ENCODE assay signal across 9 cellular contexts in the genomic region with DNA sequence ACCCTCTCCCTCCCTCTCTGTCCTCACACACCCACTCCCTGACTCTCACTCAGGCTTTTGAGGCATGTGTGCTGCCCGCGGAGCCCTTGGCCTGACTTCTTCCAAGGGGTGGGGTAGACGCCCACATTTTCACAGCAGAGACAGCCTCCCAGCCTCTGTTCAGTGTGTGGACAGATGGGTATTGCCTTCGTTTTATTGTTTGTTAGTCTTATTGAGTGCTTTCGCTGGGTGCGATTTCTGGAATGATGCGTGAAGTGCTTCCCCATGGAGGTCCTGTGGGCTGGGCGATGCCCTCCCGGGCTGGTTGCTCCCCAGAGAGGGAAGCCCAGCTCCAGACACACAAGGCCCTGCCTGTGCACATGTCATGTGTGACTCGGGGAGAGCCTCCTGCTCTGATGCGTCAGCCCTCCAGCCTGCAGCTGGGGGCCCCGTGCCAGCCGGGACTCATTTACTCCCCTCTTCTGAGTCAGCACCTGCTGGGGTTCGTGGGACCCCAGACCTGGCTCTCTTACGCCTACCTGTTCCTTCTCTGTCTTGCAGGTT. TPM values are rescaled to one million over a fixed set of nuclear protein-coding genes. Genes with fewer than 3 reads are reported as not detected.
DNase-seq lines count a peak whose midpoint lies in the region; ATAC-seq and TF ChIP-seq lines count a peak whose summit lies in the region.
"Had no signal": no experiment of that assay in that cellular context is flagged by ENCODE, and none has a peak within 500 bp of the region (broad histone marks: within the 10 kb centered on the region; RNA-seq: fewer than 3 reads in every experiment).

No MANE protein-coding gene starts in this region.

- CTCF ChIA-PET in HEK293 (lab: Yijun Ruan, JAX), result no interaction called here

- H3K36me3 ChIP-seq in HEK293 (ENCODE audit: control insufficient read depth in 2 of 2, insufficient read depth in 1 of 2, low read length in 2 of 2), result peaks cover 0 to 36% of the 10 kb centered on the region in 2 experiments; a peak in 2 of 3 replicates

- peaks cover 42% of the 10 kb centered on the region for H3K36me3 Mint-ChIP-seq in activated T-cell treated with anti-CD3 and anti-CD28 coated beads, Interleukin-2, amount 50 U/mL, for 24 hours (ENCODE audit: low read depth)
- peaks cover 18 to 38% of the 10 kb centered on the region in 2 donors for H3K36me3 Mint-ChIP-seq in stimulated activated naive B cell treated with anti-CD40 and anti-IgM and Interleukin-4, amounts not matched to agents 10 μg/mL and 1 μg/mL and 100 μg/mL, for 72 hours

- no peak overlapping the region for H3K27ac ChIP-seq in HEK293 (ENCODE audit: extremely low read depth, low read depth, low read length)
- H3K27ac ChIP-seq: SJSA1 had no signal

- no peaks in the 10 kb centered on the region for H3K9me3 Mint-ChIP-seq in activated T-cell treated with anti-CD3 and anti-CD28 coated beads, Interleukin-2, amount 50 U/mL, for 24 hours
- H3K9me3 Mint-ChIP-seq in stimulated activated naive B cell treated with anti-CD40 and anti-IgM and Interleukin-4, amounts not matched to agents 10 μg/mL and 1 μg/mL and 100 μg/mL, for 72 hours, result no peaks in the 10 kb centered on the region

- H3K27me3 Mint-ChIP-seq in activated T-cell treated with anti-CD3 and anti-CD28 coated beads, Interleukin-2, amount 50 U/mL, for 24 hours, result no peaks in the 10 kb centered on the region
- H3K27me3 Mint-ChIP-seq in stimulated activated naive B cell treated with anti-CD40 and anti-IgM and Interleukin-4, amounts not matched to agents 10 μg/mL and 1 μg/mL and 100 μg/mL, for 72 hours, result no peaks in the 10 kb centered on the region

- H3K4me3 ChIP-seq in HEK293 (ENCODE audit: low read depth, low read length) (no peak overlapping the region), fibroblast of the aortic adventitia (ENCODE audit: low read depth, low read length) (no peak overlapping the region)
- H3K4me3 ChIP-seq: SJSA1 had no signal

- H3K4me1 ChIP-seq in HEK293 (ENCODE audit: control insufficient read depth, insufficient read depth, low read length), result peaks cover 6% of the 10 kb centered on the region; the same call in 1 of the 2 replicates

- POLR2A ChIA-PET in HEK293 (lab: Yijun Ruan, JAX), result interaction anchor here (1.0 kb wide), 1 partner anchor 9 kb away, joined by 3 read pairs; no protein-coding TSS in a partner anchor

- H3K4me3 Mint-ChIP-seq in activated T-cell treated with anti-CD3 and anti-CD28 coated beads, Interleukin-2, amount 50 U/mL, for 24 hours, result peak overlapping the region; percentile 55
- H3K4me3 Mint-ChIP-seq in stimulated activated naive B cell treated with anti-CD40 and anti-IgM and Interleukin-4, amounts not matched to agents 10 μg/mL and 1 μg/mL and 100 μg/mL, for 72 hours, result no peak overlapping the region

- H3K27ac Mint-ChIP-seq in activated T-cell treated with anti-CD3 and anti-CD28 coated beads, Interleukin-2, amount 50 U/mL, for 24 hours, result peak overlapping the region; percentile 97
- peak overlapping the region; percentile 14 for H3K27ac Mint-ChIP-seq in stimulated activated naive B cell treated with anti-CD40 and anti-IgM and Interleukin-4, amounts not matched to agents 10 μg/mL and 1 μg/mL and 100 μg/mL, for 72 hours

- ATAC-seq in stimulated activated naive B cell treated with anti-CD40 and anti-IgM and Interleukin-4, amounts not matched to agents 10 μg/mL and 1 μg/mL and 100 μg/mL, for 72 hours (replicated peaks), result no peak
- ATAC-seq in HG02884 (IDR thresholded peaks at IDR 0.05; ENCODE audit: unreplicated experiment), result no peak

- TF ChIP-seq CTCF in HEK293 (tag by site-specific recombination; IDR thresholded peaks at IDR 0.05), result no peak
- TF ChIP-seq CTCF in fibroblast of the aortic adventitia (IDR thresholded peaks at IDR 0.05; ENCODE audit: insufficient read depth, low read length), result no peak

- H3K9me3 ChIP-seq in HEK293 (ENCODE audit: control insufficient read depth, insufficient read depth, low read depth, low read length), result no peaks in the 10 kb centered on the region
- H3K9me3 ChIP-seq: SJSA1 had no signal

- DNase-seq in activated T-cell treated with anti-CD3 and anti-CD28 coated beads, Interleukin-2, amount 50 U/mL, for 24 hours, result peak; percentile 67
- peak; percentile 52 for DNase-seq in fibroblast of the aortic adventitia (ENCODE audit: low read depth)
- no peak for DNase-seq in stimulated activated naive B cell treated with anti-CD40 and anti-IgM and Interleukin-4, amounts not matched to agents 10 μg/mL and 1 μg/mL and 100 μg/mL, for 72 hours
- DNase-seq in NCI-H69 (lab: John Stamatoyannopoulos, UW), result no peak
- DNase-seq in T-helper 1 cell, result no peak
- no peak for DNase-seq in germinal center (ENCODE audit: low spot score)

- peaks cover 67% of the 10 kb centered on the region for H3K4me1 Mint-ChIP-seq in activated T-cell treated with anti-CD3 and anti-CD28 coated beads, Interleukin-2, amount 50 U/mL, for 24 hours (ENCODE audit: low read depth)
- H3K4me1 Mint-ChIP-seq in stimulated activated naive B cell treated with anti-CD40 and anti-IgM and Interleukin-4, amounts not matched to agents 10 μg/mL and 1 μg/mL and 100 μg/mL, for 72 hours, result peaks cover 20 to 42% of the 10 kb centered on the region in 2 donors

TF ChIP-seq in HEK293, 187 proteins besides CTCF, POLR2A, EP300 and RAD21:
- TF ChIP-seq KLF1 (tag by site-specific recombination; IDR thresholded peaks at IDR 0.05) (peak; percentile 15), ZFHX2 (tag by site-specific recombination; conservative IDR thresholded peaks at IDR 0.05) (peak; percentile 94), SP7 (tag by site-specific recombination; IDR thresholded peaks at IDR 0.05) (peak; percentile 44; the same call in 1 of the 2 replicates), GLIS1 (tag by site-specific recombination; IDR thresholded peaks at IDR 0.05) (peak; percentile 99), GLIS2 (tag by site-specific recombination; IDR thresholded peaks at IDR 0.05) (0 out of 2 replicates have a peak, but pooled peaks have one; percentile 13), ZIC2 (tag by site-specific recombination; IDR thresholded peaks at IDR 0.05) (peak; percentile 98), ZNF777 (tag by site-specific recombination; IDR thresholded peaks at IDR 0.05; ENCODE audit: borderline replicate concordance) (no peak), ZNF558 (tag by site-specific recombination; IDR thresholded peaks at IDR 0.05) (no peak), ZBTB8A (tag by site-specific recombination; IDR thresholded peaks at IDR 0.05) (peak; percentile 40; the same call in 1 of the 2 replicates), ZXDB (tag by site-specific recombination; IDR thresholded peaks at IDR 0.05) (no peak), ZNF341 (tag by site-specific recombination; IDR thresholded peaks at IDR 0.05; ENCODE audit: low read depth) (no peak), EGR2 (tag by site-specific recombination; IDR thresholded peaks at IDR 0.05; ENCODE audit: low read depth) (peak; percentile 96), OSR2 (tag by site-specific recombination; IDR thresholded peaks at IDR 0.05) (peak; percentile 66)
- TF ChIP-seq, protein P1, sequence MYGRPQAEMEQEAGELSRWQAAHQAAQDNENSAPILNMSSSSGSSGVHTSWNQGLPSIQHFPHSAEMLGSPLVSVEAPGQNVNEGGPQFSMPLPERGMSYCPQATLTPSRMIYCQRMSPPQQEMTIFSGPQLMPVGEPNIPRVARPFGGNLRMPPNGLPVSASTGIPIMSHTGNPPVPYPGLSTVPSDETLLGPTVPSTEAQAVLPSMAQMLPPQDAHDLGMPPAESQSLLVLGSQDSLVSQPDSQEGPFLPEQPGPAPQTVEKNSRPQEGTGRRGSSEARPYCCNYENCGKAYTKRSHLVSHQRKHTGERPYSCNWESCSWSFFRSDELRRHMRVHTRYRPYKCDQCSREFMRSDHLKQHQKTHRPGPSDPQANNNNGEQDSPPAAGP (tag by site-specific recombination; IDR thresholded peaks at IDR 0.05), result peak; percentile 98
- TF ChIP-seq, protein P2, sequence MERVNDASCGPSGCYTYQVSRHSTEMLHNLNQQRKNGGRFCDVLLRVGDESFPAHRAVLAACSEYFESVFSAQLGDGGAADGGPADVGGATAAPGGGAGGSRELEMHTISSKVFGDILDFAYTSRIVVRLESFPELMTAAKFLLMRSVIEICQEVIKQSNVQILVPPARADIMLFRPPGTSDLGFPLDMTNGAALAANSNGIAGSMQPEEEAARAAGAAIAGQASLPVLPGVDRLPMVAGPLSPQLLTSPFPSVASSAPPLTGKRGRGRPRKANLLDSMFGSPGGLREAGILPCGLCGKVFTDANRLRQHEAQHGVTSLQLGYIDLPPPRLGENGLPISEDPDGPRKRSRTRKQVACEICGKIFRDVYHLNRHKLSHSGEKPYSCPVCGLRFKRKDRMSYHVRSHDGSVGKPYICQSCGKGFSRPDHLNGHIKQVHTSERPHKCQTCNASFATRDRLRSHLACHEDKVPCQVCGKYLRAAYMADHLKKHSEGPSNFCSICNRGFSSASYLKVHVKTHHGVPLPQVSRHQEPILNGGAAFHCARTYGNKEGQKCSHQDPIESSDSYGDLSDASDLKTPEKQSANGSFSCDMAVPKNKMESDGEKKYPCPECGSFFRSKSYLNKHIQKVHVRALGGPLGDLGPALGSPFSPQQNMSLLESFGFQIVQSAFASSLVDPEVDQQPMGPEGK (tag by site-specific recombination; IDR thresholded peaks at IDR 0.05), result peak; percentile 25; the same call in 1 of the 2 replicates
- TF ChIP-seq, protein P3, sequence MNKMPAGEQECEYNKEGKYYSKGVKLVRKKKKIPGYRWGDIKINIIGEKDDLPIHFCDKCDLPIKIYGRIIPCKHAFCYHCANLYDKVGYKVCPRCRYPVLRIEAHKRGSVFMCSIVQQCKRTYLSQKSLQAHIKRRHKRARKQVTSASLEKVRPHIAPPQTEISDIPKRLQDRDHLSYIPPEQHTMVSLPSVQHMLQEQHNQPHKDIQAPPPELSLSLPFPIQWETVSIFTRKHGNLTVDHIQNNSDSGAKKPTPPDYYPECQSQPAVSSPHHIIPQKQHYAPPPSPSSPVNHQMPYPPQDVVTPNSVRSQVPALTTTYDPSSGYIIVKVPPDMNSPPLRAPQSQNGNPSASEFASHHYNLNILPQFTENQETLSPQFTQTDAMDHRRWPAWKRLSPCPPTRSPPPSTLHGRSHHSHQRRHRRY (tag by site-specific recombination; IDR thresholded peaks at IDR 0.05), result no peak
TF ChIP-seq in HEK293: peak in this region for 11.

RNA-seq across cellular contexts. Expression of a gene that starts 14.7 kb away (rescaled TPM):
- total RNA-seq in fibroblast of the aortic adventitia (ENCODE audit: low replicate concordance), result 69.4 and 105 TPM in 2 replicates

RNA-seq across cellular contexts. Expression of a gene that starts 42.5 kb away (rescaled TPM):
- total RNA-seq in fibroblast of the aortic adventitia (ENCODE audit: low replicate concordance), result 5.5 and 32.2 TPM in 2 replicates

RNA-seq across cellular contexts. Expression of a gene that starts 55.8 kb away (rescaled TPM):
- total RNA-seq in fibroblast of the aortic adventitia (ENCODE audit: low replicate concordance), result 18.2 and 23.0 TPM in 2 replicates

Comparison
In these comparisons a context has a peak if more than half of its experiments do, and no peak if none do; other contexts are left out.
1. DNase-seq: peak in activated T-cell treated with anti-CD3 and anti-CD28 coated beads, Interleukin-2, amount 50 U/mL, for 24 hours (single experiment) and fibroblast of the aortic adventitia (single experiment); none in stimulated activated naive B cell treated with anti-CD40 and anti-IgM and Interleukin-4, amounts not matched to agents 10 μg/mL and 1 μg/mL and 100 μg/mL, for 72 hours (single experiment), NCI-H69 (single experiment), T-helper 1 cell (0 of 5) and germinal center (single experiment).